Comparison of ENCODE assay signal across 1 cellular context in genomic region chr3:127660621-127661253, GRCh38.
TF ChIP-seq lines count a peak whose summit lies in the region.

No MANE protein-coding gene starts in this region.

TF ChIP-seq in K562, 482 proteins besides CTCF, POLR2A, EP300 and RAD21:
- no peak for TF ChIP-seq GTF2F1 (IDR thresholded peaks at IDR 0.05; ENCODE audit: low read depth, low read length)
- no peak for TF ChIP-seq ZNF780A (CRISPR knock-in tag; IDR thresholded peaks at IDR 0.05)
- TF ChIP-seq ASH1L (IDR thresholded peaks at IDR 0.05; ENCODE audit: borderline replicate concordance, low read depth, partially characterized antibody), result no peak
- TF ChIP-seq SNAPC5 (CRISPR knock-in tag; IDR thresholded peaks at IDR 0.05), result no peak
- no peak for TF ChIP-seq TAL1 (IDR thresholded peaks at IDR 0.05)
- no peak for TF ChIP-seq RB1 (IDR thresholded peaks at IDR 0.05; ENCODE audit: low read depth)
- no peak for TF ChIP-seq TFAP4 (CRISPR knock-in tag; IDR thresholded peaks at IDR 0.05; ENCODE audit: borderline replicate concordance)
- TF ChIP-seq FIP1L1 (IDR thresholded peaks at IDR 0.05; ENCODE audit: low read depth, low read length, poor library complexity, severe bottlenecking), result no peak
- no peak for TF ChIP-seq TAF1 (IDR thresholded peaks at IDR 0.05; ENCODE audit: control insufficient read depth, extremely low read depth, insufficient read depth, low read length, severe bottlenecking)
- no peak for TF ChIP-seq KAT7 (CRISPR knock-in tag; IDR thresholded peaks at IDR 0.05; ENCODE audit: borderline replicate concordance)
- TF ChIP-seq NCOA2 (IDR thresholded peaks at IDR 0.05; ENCODE audit: partially characterized antibody in 2 of 2), result no peak
- no peak for TF ChIP-seq MAZ (CRISPR knock-in tag; conservative IDR thresholded peaks at IDR 0.05 in 1 of 2, IDR thresholded peaks at IDR 0.05 in 1 of 2)
- TF ChIP-seq ZBTB40 (IDR thresholded peaks at IDR 0.05), result no peak
- TF ChIP-seq ZBTB40 (CRISPR knock-in tag; IDR thresholded peaks at IDR 0.05), result no peak
- TF ChIP-seq BMI1 (IDR thresholded peaks at IDR 0.05; ENCODE audit: low read length), result no peak
